Comparison of ENCODE assay signal across 1 cellular context in the genomic region with DNA sequence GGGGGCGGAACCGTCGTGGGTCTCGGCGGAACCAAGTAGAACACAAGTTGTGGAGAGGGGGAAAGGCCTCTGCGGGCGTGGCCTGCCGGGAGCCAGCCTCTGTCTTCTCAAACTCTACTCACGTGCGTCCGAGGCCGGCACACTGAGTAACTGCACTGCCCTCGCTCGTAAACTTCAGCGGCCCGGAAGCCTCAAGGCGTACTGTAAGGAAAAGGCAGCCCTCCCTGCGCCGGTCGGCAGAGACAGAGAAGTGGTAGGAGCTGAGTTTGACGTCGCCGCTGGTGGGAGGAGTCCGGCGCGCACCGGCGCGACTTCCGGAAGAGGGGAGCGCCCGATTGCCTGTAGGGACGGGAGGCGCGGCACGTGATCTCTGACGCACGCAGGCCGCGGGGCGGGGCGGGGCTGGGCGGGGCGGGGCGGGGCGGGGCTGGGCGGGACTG.
TF ChIP-seq lines count a peak whose summit lies in the region.

Gene FBXO33 (minus strand): TSS at position 255 of the 440 bp plus-strand sequence. CDS start 271 bp downstream, outside the sequence.

TF ChIP-seq in HepG2, 621 proteins besides CTCF, POLR2A, EP300 and RAD21 (continued from another document and continues in another):
- TF ChIP-seq SMAD3 (CRISPR knock-in tag; IDR thresholded peaks at IDR 0.05) = peak; percentile 93
- TF ChIP-seq ZNF460 (CRISPR knock-in tag; IDR thresholded peaks at IDR 0.05; ENCODE audit: borderline replicate concordance) = no peak
- no peak for TF ChIP-seq SCMH1 (CRISPR knock-in tag; IDR thresholded peaks at IDR 0.05; ENCODE audit: borderline replicate concordance)
- 0 out of 2 replicates have a peak, but pooled peaks have one; percentile 15 for TF ChIP-seq NCOA1 (CRISPR knock-in tag; IDR thresholded peaks at IDR 0.05)
- TF ChIP-seq POLR2AphosphoS2 (IDR thresholded peaks at IDR 0.05; ENCODE audit: low read depth, low read length) = no peak
- TF ChIP-seq, protein P1, sequence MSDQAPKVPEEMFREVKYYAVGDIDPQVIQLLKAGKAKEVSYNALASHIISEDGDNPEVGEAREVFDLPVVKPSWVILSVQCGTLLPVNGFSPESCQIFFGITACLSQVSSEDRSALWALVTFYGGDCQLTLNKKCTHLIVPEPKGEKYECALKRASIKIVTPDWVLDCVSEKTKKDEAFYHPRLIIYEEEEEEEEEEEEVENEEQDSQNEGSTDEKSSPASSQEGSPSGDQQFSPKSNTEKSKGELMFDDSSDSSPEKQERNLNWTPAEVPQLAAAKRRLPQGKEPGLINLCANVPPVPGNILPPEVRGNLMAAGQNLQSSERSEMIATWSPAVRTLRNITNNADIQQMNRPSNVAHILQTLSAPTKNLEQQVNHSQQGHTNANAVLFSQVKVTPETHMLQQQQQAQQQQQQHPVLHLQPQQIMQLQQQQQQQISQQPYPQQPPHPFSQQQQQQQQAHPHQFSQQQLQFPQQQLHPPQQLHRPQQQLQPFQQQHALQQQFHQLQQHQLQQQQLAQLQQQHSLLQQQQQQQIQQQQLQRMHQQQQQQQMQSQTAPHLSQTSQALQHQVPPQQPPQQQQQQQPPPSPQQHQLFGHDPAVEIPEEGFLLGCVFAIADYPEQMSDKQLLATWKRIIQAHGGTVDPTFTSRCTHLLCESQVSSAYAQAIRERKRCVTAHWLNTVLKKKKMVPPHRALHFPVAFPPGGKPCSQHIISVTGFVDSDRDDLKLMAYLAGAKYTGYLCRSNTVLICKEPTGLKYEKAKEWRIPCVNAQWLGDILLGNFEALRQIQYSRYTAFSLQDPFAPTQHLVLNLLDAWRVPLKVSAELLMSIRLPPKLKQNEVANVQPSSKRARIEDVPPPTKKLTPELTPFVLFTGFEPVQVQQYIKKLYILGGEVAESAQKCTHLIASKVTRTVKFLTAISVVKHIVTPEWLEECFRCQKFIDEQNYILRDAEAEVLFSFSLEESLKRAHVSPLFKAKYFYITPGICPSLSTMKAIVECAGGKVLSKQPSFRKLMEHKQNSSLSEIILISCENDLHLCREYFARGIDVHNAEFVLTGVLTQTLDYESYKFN (CRISPR knock-in tag; conservative IDR thresholded peaks at IDR 0.05) = no peak; the same call in 1 of the 2 replicates
- TF ChIP-seq ARHGAP35 (CRISPR knock-in tag; IDR thresholded peaks at IDR 0.05; ENCODE audit: borderline replicate concordance) = peak; percentile 55; the same call in 1 of the 2 replicates
- no peak; the same call in 1 of the 2 replicates for TF ChIP-seq TP53 (CRISPR knock-in tag; conservative IDR thresholded peaks at IDR 0.05)
- TF ChIP-seq XRCC5 (optimal IDR thresholded peaks at IDR 0.05; ENCODE audit: low read length) = peak; percentile 93
- no peak; the same call in none of the 2 replicates for TF ChIP-seq ZNF784 (CRISPR knock-in tag; IDR thresholded peaks at IDR 0.05; ENCODE audit: borderline replicate concordance)
- no peak for TF ChIP-seq ZMAT5 (CRISPR knock-in tag; IDR thresholded peaks at IDR 0.05; ENCODE audit: borderline replicate concordance, low read depth)
- no peak for TF ChIP-seq ZBTB1 (CRISPR knock-in tag; IDR thresholded peaks at IDR 0.05; ENCODE audit: borderline replicate concordance)
- TF ChIP-seq SMYD3 (CRISPR knock-in tag; IDR thresholded peaks at IDR 0.05) = no peak
- TF ChIP-seq NFE2L2 (IDR thresholded peaks at IDR 0.05; ENCODE audit: low read length) = 0 out of 2 replicates have a peak, but pooled peaks have one; percentile 13
- TF ChIP-seq TRIM22 (IDR thresholded peaks at IDR 0.05) = no peak
- no peak for TF ChIP-seq ZBTB8A (CRISPR knock-in tag; IDR thresholded peaks at IDR 0.05; ENCODE audit: borderline replicate concordance, low read depth)
- peak; percentile 96; the same call in 1 of the 2 replicates for TF ChIP-seq PREB (CRISPR knock-in tag; IDR thresholded peaks at IDR 0.05)
- no peak for TF ChIP-seq JARID2 (CRISPR knock-in tag; IDR thresholded peaks at IDR 0.05; ENCODE audit: insufficient replicate concordance)
- 0 out of 2 replicates have a peak, but pooled peaks have one; percentile 13 for TF ChIP-seq ZNF138 (CRISPR knock-in tag; IDR thresholded peaks at IDR 0.05; ENCODE audit: low read depth)
- TF ChIP-seq ZNF550 (CRISPR knock-in tag; IDR thresholded peaks at IDR 0.05; ENCODE audit: borderline replicate concordance) = no peak
- no peak for TF ChIP-seq MAFK (conservative IDR thresholded peaks at IDR 0.05 in 1 of 2, IDR thresholded peaks at IDR 0.05 in 1 of 2; ENCODE audit: low read length in 2 of 2)
- peak; percentile 88 for TF ChIP-seq ETV5 (CRISPR knock-in tag; IDR thresholded peaks at IDR 0.05; ENCODE audit: borderline replicate concordance)
- TF ChIP-seq ZNF207 (IDR thresholded peaks at IDR 0.05; ENCODE audit: borderline replicate concordance) = no peak
- TF ChIP-seq ZFAT (CRISPR knock-in tag; conservative IDR thresholded peaks at IDR 0.05) = no peak
- TF ChIP-seq PRPF4 (IDR thresholded peaks at IDR 0.05; ENCODE audit: low read depth, low read length, poor library complexity, severe bottlenecking) = no peak
- TF ChIP-seq MBNL3 (CRISPR knock-in tag; conservative IDR thresholded peaks at IDR 0.05) = no peak
- peak; percentile 38; the same call in 1 of the 2 replicates for TF ChIP-seq ZNF232 (CRISPR knock-in tag; IDR thresholded peaks at IDR 0.05; ENCODE audit: borderline replicate concordance)
- TF ChIP-seq ISL2 (CRISPR knock-in tag; IDR thresholded peaks at IDR 0.05) = peak; percentile 16; the same call in 1 of the 2 replicates
- TF ChIP-seq HDAC1 (CRISPR knock-in tag; IDR thresholded peaks at IDR 0.05) = no peak
- TF ChIP-seq SP140L (CRISPR knock-in tag; IDR thresholded peaks at IDR 0.05; ENCODE audit: borderline replicate concordance) = peak; percentile 83
- TF ChIP-seq EHMT2 (IDR thresholded peaks at IDR 0.05; ENCODE audit: borderline replicate concordance, low read depth, low read length) = no peak
- TF ChIP-seq HNRNPL (IDR thresholded peaks at IDR 0.05; ENCODE audit: low read depth, low read length) = no peak
- TF ChIP-seq CEBPZ (IDR thresholded peaks at IDR 0.05; ENCODE audit: low read length) = no peak
- no peak for TF ChIP-seq MBD4 (IDR thresholded peaks at IDR 0.05; ENCODE audit: borderline replicate concordance, low read length)
- TF ChIP-seq ZNF547 (CRISPR knock-in tag; IDR thresholded peaks at IDR 0.05) = peak; percentile 82; the same call in 1 of the 2 replicates
- TF ChIP-seq ZNF790 (CRISPR knock-in tag; IDR thresholded peaks at IDR 0.05; ENCODE audit: borderline replicate concordance) = peak; percentile 54; the same call in 1 of the 2 replicates
- TF ChIP-seq, protein P2, sequence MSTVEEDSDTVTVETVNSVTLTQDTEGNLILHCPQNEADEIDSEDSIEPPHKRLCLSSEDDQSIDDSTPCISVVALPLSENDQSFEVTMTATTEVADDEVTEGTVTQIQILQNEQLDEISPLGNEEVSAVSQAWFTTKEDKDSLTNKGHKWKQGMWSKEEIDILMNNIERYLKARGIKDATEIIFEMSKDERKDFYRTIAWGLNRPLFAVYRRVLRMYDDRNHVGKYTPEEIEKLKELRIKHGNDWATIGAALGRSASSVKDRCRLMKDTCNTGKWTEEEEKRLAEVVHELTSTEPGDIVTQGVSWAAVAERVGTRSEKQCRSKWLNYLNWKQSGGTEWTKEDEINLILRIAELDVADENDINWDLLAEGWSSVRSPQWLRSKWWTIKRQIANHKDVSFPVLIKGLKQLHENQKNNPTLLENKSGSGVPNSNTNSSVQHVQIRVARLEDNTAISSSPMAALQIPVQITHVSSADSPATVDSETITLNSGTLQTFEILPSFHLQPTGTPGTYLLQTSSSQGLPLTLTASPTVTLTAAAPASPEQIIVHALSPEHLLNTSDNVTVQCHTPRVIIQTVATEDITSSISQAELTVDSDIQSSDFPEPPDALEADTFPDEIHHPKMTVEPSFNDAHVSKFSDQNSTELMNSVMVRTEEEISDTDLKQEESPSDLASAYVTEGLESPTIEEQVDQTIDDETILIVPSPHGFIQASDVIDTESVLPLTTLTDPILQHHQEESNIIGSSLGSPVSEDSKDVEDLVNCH (CRISPR knock-in tag; IDR thresholded peaks at IDR 0.05) = no peak
